ENCODE assay signal across 7 cellular contexts in genomic region chr12:76692391-76692790, GRCh38.
DNase-seq lines count a peak whose midpoint lies in the region; ATAC-seq, FAIRE-seq and TF ChIP-seq lines count a peak whose summit lies in the region.
"Not testable (repeated sequence)": the region's sequence is repeated elsewhere in the genome, so short reads cannot be mapped to it uniquely, and the experiment has no call there.

No MANE protein-coding gene starts in this region.

- not testable (repeated sequence) for H3K36me3 Mint-ChIP-seq in HFFc6 (ENCODE audit: low read depth); neural progenitor cell

- H3K9me3 ChIP-seq in SK-N-MC (ENCODE audit: low read depth, low read length); K562 (replicated peaks; ENCODE audit: control insufficient read depth, insufficient read depth, low read depth, low read length); mesodermal cell (ENCODE audit: control insufficient read depth, low read length); neural progenitor cell (ENCODE audit: low read depth); smooth muscle cell (replicated peaks; ENCODE audit: low read depth): not testable (repeated sequence)

- H3K36me3 ChIP-seq in SK-N-MC (ENCODE audit: insufficient read depth, low read length); K562 (ENCODE audit: control insufficient read depth, insufficient read depth, low read length); mesodermal cell (ENCODE audit: control insufficient read depth, insufficient read depth, low read length); neural progenitor cell; smooth muscle cell (ENCODE audit: low read depth): not testable (repeated sequence)

- H3K27ac Mint-ChIP-seq in HFFc6 (peak overlapping the region; percentile 38), neural progenitor cell (peak overlapping the region; percentile 74)

- not testable (repeated sequence) for TF ChIP-seq CTCF in HFFc6 (IDR thresholded peaks at IDR 0.05); K562 (IDR thresholded peaks at IDR 0.05 in 2 of 3, conservative IDR thresholded peaks at IDR 0.05 in 1 of 3; ENCODE audit: insufficient read depth in 2 of 3, low read depth in 1 of 3, low read length in 3 of 3); neural progenitor cell (IDR thresholded peaks at IDR 0.05); smooth muscle cell (IDR thresholded peaks at IDR 0.05; ENCODE audit: borderline replicate concordance, insufficient read depth, poor library complexity, severe bottlenecking)

- not testable (repeated sequence) for H3K9me1 ChIP-seq in K562 (ENCODE audit: control insufficient read depth, insufficient read depth, low read length)

- DNase-seq in ELF-1 (ENCODE audit: low read depth, low spot score) (peak; percentile 72), neural progenitor cell (ENCODE audit: low spot score) (peak; percentile 49)
- DNase-seq in HFFc6; SK-N-MC (ENCODE audit: low read depth, low spot score); K562 (ENCODE audit: extremely low read depth in 1 of 4, low spot score in 3 of 4); smooth muscle cell (lab: John Stamatoyannopoulos, UW; ENCODE audit: unreplicated experiment): not testable (repeated sequence)

- H3K9me3 Mint-ChIP-seq in HFFc6, result not testable (repeated sequence)
- peaks cover 13% of the 10 kb centered on the region for H3K9me3 Mint-ChIP-seq in neural progenitor cell

- in situ Hi-C loops in K562 (cut with MboI), result not testable (repeated sequence)

- not testable (repeated sequence) for H3K9ac ChIP-seq in SK-N-MC (ENCODE audit: insufficient read length); K562 (ENCODE audit: insufficient read depth in 1 of 2, low read depth in 2 of 2, low read length in 2 of 2); neural progenitor cell; smooth muscle cell (ENCODE audit: low read depth)

- not testable (repeated sequence) for H3K4me1 ChIP-seq in K562 (replicated peaks in 1 of 2; ENCODE audit: control insufficient read depth in 2 of 2, insufficient read depth in 2 of 2, low read length in 2 of 2); mesodermal cell (ENCODE audit: control insufficient read depth, insufficient read depth, low read length, poor library complexity, severe bottlenecking)
- H3K4me1 ChIP-seq in neural progenitor cell (peaks cover 25% of the 10 kb centered on the region), smooth muscle cell (ENCODE audit: low read depth) (peaks cover 12% of the 10 kb centered on the region)

- H3K4me3 ChIP-seq in SK-N-MC, result peak overlapping the region; percentile 17; the same call in 1 of the 2 replicates
- H3K4me3 ChIP-seq in K562; mesodermal cell (ENCODE audit: extremely low read depth, insufficient read depth, low read length, poor library complexity, severe bottlenecking); neural progenitor cell; smooth muscle cell: not testable (repeated sequence)

- H2AFZ ChIP-seq in K562 (ENCODE audit: low read depth, low read length) (peak overlapping the region; percentile 17), neural progenitor cell (replicated peaks) (peak overlapping the region; percentile 69)
- not testable (repeated sequence) for H2AFZ ChIP-seq in smooth muscle cell (ENCODE audit: low read depth)

- not testable (repeated sequence) for TF ChIP-seq EP300 in K562 (IDR thresholded peaks at IDR 0.05; ENCODE audit: low read length)

- POLR2A ChIA-PET in K562 (lab: Yijun Ruan, JAX), result not testable (repeated sequence)

- 44% methylated on average over 11 of the region's 11 CpGs for WGBS in K562 (ENCODE audit: insufficient coverage, low coverage, missing lambda C conversion rate)
- 68 to 74% methylated on average over 11 of the region's 11 CpGs for WGBS in mesodermal cell (ENCODE audit: insufficient coverage in 2 of 2), 2 experiments
- 51% methylated on average over 11 of the region's 11 CpGs for WGBS in smooth muscle cell (ENCODE audit: low lambda C conversion rate)

- not testable (repeated sequence) for H3K79me2 ChIP-seq in K562 (ENCODE audit: control insufficient read depth, insufficient read depth, low read length); neural progenitor cell (ENCODE audit: low read depth); smooth muscle cell (ENCODE audit: low read depth)

- H4K20me1 ChIP-seq in K562 (replicated peaks; ENCODE audit: control insufficient read depth, insufficient read depth, low read length); neural progenitor cell (ENCODE audit: low read depth); smooth muscle cell (ENCODE audit: low read depth): not testable (repeated sequence)

- H3K27ac ChIP-seq in SK-N-MC (peak overlapping the region; percentile 77; the same call in 1 of the 2 replicates), mesodermal cell (ENCODE audit: low read depth, low read length, severe bottlenecking) (peak overlapping the region; percentile 3), neural progenitor cell (peak overlapping the region; percentile 23), smooth muscle cell (ENCODE audit: low read depth) (peak overlapping the region; percentile 37)
- not testable (repeated sequence) for H3K27ac ChIP-seq in K562 (ENCODE audit: extremely low read depth, low read depth, low read length)

- intact Hi-C loops in K562 (cut with micrococcal nuclease), result not testable (repeated sequence)

- not testable (repeated sequence) for TF ChIP-seq RAD21 in K562 (CRISPR knock-in tag; conservative IDR thresholded peaks at IDR 0.05 in 1 of 2, IDR thresholded peaks at IDR 0.05 in 1 of 2)

- not testable (repeated sequence) for BruUV-seq in K562 (replicated peaks; lab: Mats Ljungman, UMichigan)

- H3K27me3 Mint-ChIP-seq in HFFc6 (ENCODE audit: insufficient read depth); neural progenitor cell (ENCODE audit: insufficient read depth, low read depth): not testable (repeated sequence)

- not testable (repeated sequence) for H3K27me3 ChIP-seq in K562 (ENCODE audit: control insufficient read depth in 2 of 2, insufficient read depth in 2 of 2, low read length in 2 of 2); neural progenitor cell; smooth muscle cell (ENCODE audit: low read depth)

- ATAC-seq in K562, result not testable (repeated sequence)

- not testable (repeated sequence) for FAIRE-seq in K562 (lab: Jason Lieb, UNC)

- not testable (repeated sequence) for TF ChIP-seq POLR2A in K562 (conservative IDR thresholded peaks at IDR 0.05)

- H3K4me2 ChIP-seq in K562 (ENCODE audit: insufficient read depth, low read length), result not testable (repeated sequence)
- peak overlapping the region; percentile 40 for H3K4me2 ChIP-seq in neural progenitor cell
- peak overlapping the region; percentile 38 for H3K4me2 ChIP-seq in smooth muscle cell

- H3K4me3 Mint-ChIP-seq in HFFc6, result peak overlapping the region; percentile 5; the same call in 1 of the 2 replicates
- H3K4me3 Mint-ChIP-seq in neural progenitor cell, result not testable (repeated sequence)

- CTCF ChIA-PET in K562 (lab: Yijun Ruan, JAX; ENCODE audit: low intra/inter-chr PET ratio), result not testable (repeated sequence)

- peaks cover 18% of the 10 kb centered on the region for H3F3A ChIP-seq in neural progenitor cell (ENCODE audit: low read depth)
- not testable (repeated sequence) for H3F3A ChIP-seq in smooth muscle cell (ENCODE audit: low read depth)

- H3K4me1 Mint-ChIP-seq in HFFc6 (ENCODE audit: low read depth), result peaks cover 48% of the 10 kb centered on the region
- H3K4me1 Mint-ChIP-seq in neural progenitor cell, result peaks cover 41% of the 10 kb centered on the region
